2 cellular contexts compared by ENCODE assay signal in the genomic region with DNA sequence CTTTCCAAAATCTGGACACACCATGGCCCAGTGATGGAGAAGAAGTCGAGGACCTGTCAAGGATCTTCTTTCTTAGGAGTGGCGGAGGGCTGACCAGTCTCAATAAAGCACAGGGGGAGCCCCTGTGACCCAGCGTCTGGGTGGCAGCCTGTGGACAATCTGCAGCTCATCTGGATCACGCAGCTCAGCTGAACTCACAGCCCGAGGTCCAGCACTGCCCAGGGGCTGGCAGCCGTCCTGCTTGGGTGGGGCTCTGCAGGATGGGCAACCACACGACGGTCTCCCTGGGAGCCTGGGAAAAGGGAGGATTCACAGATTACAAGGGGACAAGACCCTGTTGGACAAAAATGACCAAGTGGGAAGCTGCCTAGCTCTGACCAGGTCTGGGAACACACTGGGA.
TF ChIP-seq lines count a peak whose summit lies in the region.

No MANE protein-coding gene starts in this region.

TF ChIP-seq in IMR-90, 13 proteins besides CTCF, POLR2A, EP300 and RAD21:
- TF ChIP-seq USF2 (IDR thresholded peaks at IDR 0.05; ENCODE audit: low read depth, low read length), result no peak

TF ChIP-seq in H1, 55 proteins besides CTCF, POLR2A, EP300 and RAD21:
- TF ChIP-seq, protein P1, sequence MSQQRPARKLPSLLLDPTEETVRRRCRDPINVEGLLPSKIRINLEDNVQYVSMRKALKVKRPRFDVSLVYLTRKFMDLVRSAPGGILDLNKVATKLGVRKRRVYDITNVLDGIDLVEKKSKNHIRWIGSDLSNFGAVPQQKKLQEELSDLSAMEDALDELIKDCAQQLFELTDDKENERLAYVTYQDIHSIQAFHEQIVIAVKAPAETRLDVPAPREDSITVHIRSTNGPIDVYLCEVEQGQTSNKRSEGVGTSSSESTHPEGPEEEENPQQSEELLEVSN (IDR thresholded peaks at IDR 0.05), result no peak
